In the genomic region with DNA sequence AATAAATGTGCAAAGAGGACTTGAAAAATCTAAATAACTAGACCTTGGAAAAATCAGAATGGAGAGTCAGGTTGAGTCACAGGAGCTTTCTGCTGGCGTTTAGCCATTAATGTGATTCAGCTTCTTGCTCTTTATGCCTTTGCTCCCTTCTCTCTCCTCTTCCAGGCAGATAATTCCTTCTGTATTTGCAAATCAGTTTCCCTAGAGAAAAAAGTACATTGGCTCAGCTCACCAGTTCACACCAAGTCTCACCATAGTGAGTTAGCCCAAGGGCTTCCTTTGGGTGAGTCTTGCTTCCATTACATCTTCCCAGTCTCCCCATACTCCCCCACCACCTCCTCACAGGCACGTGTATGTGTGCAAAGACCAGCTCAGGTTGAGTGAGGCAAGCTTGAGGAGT, we compare ENCODE assay signal across 13 cellular contexts.
DNase-seq lines count a peak whose midpoint lies in the region; ATAC-seq and TF ChIP-seq lines count a peak whose summit lies in the region.
"Had no signal": no experiment of that assay in that cellular context is flagged by ENCODE, and none has a peak within 500 bp of the region (broad histone marks: within the 10 kb centered on the region; RNA-seq: fewer than 3 reads in every experiment).

No MANE protein-coding gene starts in this region.

- no peaks in the 10 kb centered on the region for H3K27me3 Mint-ChIP-seq in MCF 10A (ENCODE audit: insufficient read depth, unreplicated experiment)

- peak overlapping the region; percentile 84 for H3K27ac Mint-ChIP-seq in MCF 10A (ENCODE audit: low read depth, unreplicated experiment)

- H3K4me3 Mint-ChIP-seq in MCF 10A (ENCODE audit: unreplicated experiment) = no peak overlapping the region

- TF ChIP-seq CTCF in MCF 10A (IDR thresholded peaks at IDR 0.05; ENCODE audit: unreplicated experiment) (no peak), breast epithelium (IDR thresholded peaks at IDR 0.05) (no peak), fibroblast of villous mesenchyme (IDR thresholded peaks at IDR 0.05; ENCODE audit: insufficient read depth, low read depth, low read length) (no peak), thyroid gland (IDR thresholded peaks at IDR 0.05) (no peak)

- H3K27me3 ChIP-seq in breast epithelium (no peaks in the 10 kb centered on the region), thyroid gland (no peaks in the 10 kb centered on the region)
- H3K27me3 ChIP-seq: SJSA1 had no signal

- no peak overlapping the region for H3K27ac ChIP-seq in breast epithelium
- no peak overlapping the region for H3K27ac ChIP-seq in thyroid gland
- H3K27ac ChIP-seq: 22Rv1, KMS-11, SJSA1 had no signal

- peak; percentile 84 for DNase-seq in MCF 10A (ENCODE audit: unreplicated experiment)
- DNase-seq in breast epithelium (ENCODE audit: low spot score in 2 of 2) = no peak
- DNase-seq in amniotic epithelial cell (ENCODE audit: low read depth) = peak; percentile 92
- DNase-seq in fibroblast of villous mesenchyme (ENCODE audit: low read depth) = peak; percentile 67
- DNase-seq in NCI-H774 (lab: John Stamatoyannopoulos, UW) = no peak
- no peak for DNase-seq in iPS-NIHi11 (ENCODE audit: low spot score)
- no peak for DNase-seq in thyroid gland
- DNase-seq: cortex of kidney, small intestine had no signal

- H3K4me1 ChIP-seq in breast epithelium = no peaks in the 10 kb centered on the region
- H3K4me1 ChIP-seq in thyroid gland = no peaks in the 10 kb centered on the region

- H3K4me3 ChIP-seq in breast epithelium (no peak overlapping the region), fibroblast of villous mesenchyme (ENCODE audit: low read depth, low read length) (no peak overlapping the region), thyroid gland (replicated peaks in 1 of 3) (no peak overlapping the region)
- H3K4me3 ChIP-seq: SJSA1 had no signal

- no peaks in the 10 kb centered on the region for H3K36me3 ChIP-seq in breast epithelium
- H3K36me3 ChIP-seq in thyroid gland = no peaks in the 10 kb centered on the region
- H3K36me3 ChIP-seq: SJSA1 had no signal

- ATAC-seq in GM21825 (IDR thresholded peaks at IDR 0.05; ENCODE audit: unreplicated experiment) = no peak

- H3K9me3 ChIP-seq in breast epithelium (no peaks in the 10 kb centered on the region), thyroid gland (no peaks in the 10 kb centered on the region)
- H3K9me3 ChIP-seq: SJSA1 had no signal

- CTCF ChIA-PET in MCF 10A (lab: Yijun Ruan, JAX) = interaction anchor here (0.5 to 2.6 kb wide), 8 partner anchors 8 to 621 kb away, joined by 4 to 19 read pairs (median 4); no protein-coding TSS in a partner anchor

- intact Hi-C loops in MCF 10A (cut with micrococcal nuclease) = loop anchor here (5.0 kb wide), 2 partner anchors 91 to 106 kb away; a partner anchor contains a TSS
- intact Hi-C loops in breast epithelium (cut with DNase I; ENCODE audit: low total_unique reads) = no loop called here
- intact Hi-C loops in thyroid gland (cut with DNase I) = no loop called here

- BruUV-seq in MCF 10A (replicated peaks; lab: Mats Ljungman, UMichigan) = no TSS peak

- H3K36me3 Mint-ChIP-seq in MCF 10A (ENCODE audit: insufficient read depth, unreplicated experiment) = no peaks in the 10 kb centered on the region

- H3K9me3 Mint-ChIP-seq in MCF 10A (ENCODE audit: unreplicated experiment) = no peaks in the 10 kb centered on the region

- POLR2A ChIA-PET in MCF 10A (lab: Yijun Ruan, JAX) = interaction anchor here (0.7 to 2.1 kb wide), 11 partner anchors 9 to 1550 kb away, joined by 3 to 12 read pairs (median 3); a partner anchor contains a TSS

- 72 to 84% methylated on average over 2 of the region's 2 CpGs for WGBS in thyroid gland, 2 donors

- no peak for TF ChIP-seq POLR2A in breast epithelium (IDR thresholded peaks at IDR 0.05)
- no peak for TF ChIP-seq POLR2A in thyroid gland (IDR thresholded peaks at IDR 0.05)

- peaks cover 12% of the 10 kb centered on the region for H3K4me1 Mint-ChIP-seq in MCF 10A (ENCODE audit: insufficient read depth, unreplicated experiment)

Comparison
In these comparisons a context has a peak if more than half of its experiments do, and no peak if none do; other contexts are left out.
1. DNase-seq: peak in MCF 10A (single experiment), amniotic epithelial cell (single experiment) and fibroblast of villous mesenchyme (single experiment); none in breast epithelium (0 of 2), NCI-H774 (single experiment), iPS-NIHi11 (single experiment) and thyroid gland (0 of 2).